In the genomic region with DNA sequence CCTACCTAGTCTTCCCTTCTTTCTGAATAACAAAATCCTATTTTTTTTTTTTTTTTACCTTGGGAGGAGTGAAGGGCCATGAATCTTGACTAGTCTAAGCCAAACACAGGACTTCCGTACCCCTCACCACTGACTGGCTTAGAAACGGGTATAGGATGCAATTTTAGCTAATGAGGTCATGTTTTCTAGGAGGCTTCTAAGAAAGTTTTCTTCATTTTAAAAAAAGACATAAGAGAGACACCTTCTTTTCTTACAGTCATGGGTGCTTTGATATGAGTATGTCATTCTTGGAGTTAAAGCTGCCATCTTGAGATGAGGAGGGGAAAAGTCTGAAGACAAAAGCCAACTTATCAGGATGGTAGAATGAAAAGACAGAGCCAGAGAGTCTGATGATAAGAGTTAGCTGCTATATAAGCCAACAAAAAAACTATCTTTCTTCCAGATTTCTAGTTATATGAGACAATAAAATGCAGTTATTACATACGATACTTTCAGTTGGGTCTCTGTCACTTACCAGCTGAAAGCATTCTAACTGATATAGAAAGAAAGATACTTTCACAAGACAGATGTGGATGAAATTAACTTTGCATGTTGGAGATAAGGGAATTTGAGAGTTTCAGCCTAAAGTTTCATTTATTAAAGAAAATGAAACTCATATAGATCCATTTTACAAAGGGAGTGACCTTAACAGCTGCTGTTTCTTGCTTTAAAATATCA, we compare ENCODE assay signal across 19 cellular contexts. TPM values are rescaled to one million over a fixed set of nuclear protein-coding genes. Genes with fewer than 3 reads are reported as not detected.
DNase-seq lines count a peak whose midpoint lies in the region; ATAC-seq, FAIRE-seq and TF ChIP-seq lines count a peak whose summit lies in the region.
"Had no signal": no experiment of that assay in that cellular context is flagged by ENCODE, and none has a peak within 500 bp of the region (broad histone marks: within the 10 kb centered on the region; RNA-seq: fewer than 3 reads in every experiment).

No MANE protein-coding gene starts in this region.

- no peak for TF ChIP-seq POLR2A in sigmoid colon (IDR thresholded peaks at IDR 0.05)

- H3K4me3 ChIP-seq in ACC112 (ENCODE audit: low read depth, low read length) (peak overlapping the region; percentile 42; the same call in 1 of the 2 replicates), right atrium auricular region (no peak overlapping the region), sigmoid colon (no peak overlapping the region)
- H3K4me3 ChIP-seq: K562 had no signal

- H3K27me3 ChIP-seq in ACC112 (ENCODE audit: insufficient read depth, low read length) = no peaks in the 10 kb centered on the region
- no peaks in the 10 kb centered on the region for H3K27me3 ChIP-seq in right atrium auricular region
- H3K27me3 ChIP-seq in sigmoid colon = no peaks in the 10 kb centered on the region
- H3K27me3 ChIP-seq: body of pancreas had no signal

- H3K4me3 Mint-ChIP-seq in T-helper 2 cell treated with Interferon-gamma antibody and Interleukin-4, amounts not matched to agents 5 μg/mL and 100 μg/mL, for 36 hours = peak overlapping the region; percentile 61
- H3K4me3 Mint-ChIP-seq in immature natural killer cell = peak overlapping the region; percentile 63 to 83 (median 65)
- H3K4me3 Mint-ChIP-seq: B cell had no signal

- ATAC-seq in HG02884 (IDR thresholded peaks at IDR 0.05; ENCODE audit: unreplicated experiment) = no peak
- ATAC-seq: body of pancreas, K562 had no signal

- peak overlapping the region; percentile 89 for H3K27ac Mint-ChIP-seq in T-helper 2 cell treated with Interferon-gamma antibody and Interleukin-4, amounts not matched to agents 5 μg/mL and 100 μg/mL, for 36 hours
- H3K27ac Mint-ChIP-seq in immature natural killer cell = peak overlapping the region; percentile 49 to 91 (median 66)
- H3K27ac Mint-ChIP-seq: B cell, progenitor cell of endocrine pancreas had no signal

- peaks cover 27% of the 10 kb centered on the region for H3K9me3 Mint-ChIP-seq in T-helper 2 cell treated with Interferon-gamma antibody and Interleukin-4, amounts not matched to agents 5 μg/mL and 100 μg/mL, for 36 hours
- H3K9me3 Mint-ChIP-seq in immature natural killer cell = peaks cover 0 to 9% (median 4%) of the 10 kb centered on the region in 6 donors

- no peaks in the 10 kb centered on the region for H3K27me3 Mint-ChIP-seq in T-helper 2 cell treated with Interferon-gamma antibody and Interleukin-4, amounts not matched to agents 5 μg/mL and 100 μg/mL, for 36 hours (ENCODE audit: low read depth)
- H3K27me3 Mint-ChIP-seq in immature natural killer cell (ENCODE audit: low read depth in 3 of 3) = peaks cover 0 to 2% (median 0%) of the 10 kb centered on the region in 3 donors
- H3K27me3 Mint-ChIP-seq: B cell, progenitor cell of endocrine pancreas had no signal

- peak overlapping the region; percentile 22 for H2AFZ ChIP-seq in ACC112 (ENCODE audit: low read length, unreplicated experiment)

- peak; percentile 21 for FAIRE-seq in GM18507 (lab: Jason Lieb, UNC)
- FAIRE-seq: K562 had no signal

- TF ChIP-seq CTCF in right atrium auricular region (IDR thresholded peaks at IDR 0.05) (no peak), sigmoid colon (IDR thresholded peaks at IDR 0.05) (no peak)

- DNase-seq in GM18507 (ENCODE audit: extremely low spot score, insufficient read length, low read depth) (no peak), immature natural killer cell (no peak), dermis blood vessel endothelial cell (no peak), right atrium auricular region (ENCODE audit: low spot score) (no peak), sigmoid colon (no peak)
- DNase-seq in T-helper 2 cell treated with Interferon-gamma antibody and Interleukin-4, amounts not matched to agents 5 μg/mL and 100 μg/mL, for 36 hours (ENCODE audit: low spot score) = no peak
- DNase-seq: activated CD8-positive, alpha-beta memory T cell treated with anti-CD3 and anti-CD28 coated beads, Interleukin-2, amount 50 U/mL, for 48 hours; body of pancreas; DND-41; effector CD4-positive, alpha-beta T cell; foreskin fibroblast; NCI-H1694; NCI-H524 treated with DMSO at 0.1 percent for 48 hours; SHP77 treated with DMSO at 0.1 percent for 48 hours had no signal

- intact Hi-C loops in sigmoid colon (cut with DNase I) = no loop called here

- peaks cover 0 to 6% of the 10 kb centered on the region in 2 donors for H3K9me3 ChIP-seq in right atrium auricular region
- peaks cover 0 to 4% (median 0%) of the 10 kb centered on the region in 4 donors for H3K9me3 ChIP-seq in sigmoid colon
- H3K9me3 ChIP-seq: body of pancreas had no signal

- peaks cover 9% of the 10 kb centered on the region for H3K79me2 ChIP-seq in ACC112 (ENCODE audit: control insufficient read depth, insufficient read depth, low read length, unreplicated experiment)

- H3K4me1 Mint-ChIP-seq in T-helper 2 cell treated with Interferon-gamma antibody and Interleukin-4, amounts not matched to agents 5 μg/mL and 100 μg/mL, for 36 hours (ENCODE audit: low read depth) = peaks cover 41% of the 10 kb centered on the region
- H3K4me1 Mint-ChIP-seq in immature natural killer cell = peaks cover 14 to 42% of the 10 kb centered on the region in 2 donors

- WGBS in sigmoid colon, 2 donors = 84 to 86% methylated on average over 3 of the region's 3 CpGs

- peaks cover 21% of the 10 kb centered on the region for H3K4me1 ChIP-seq in ACC112 (ENCODE audit: control insufficient read depth, insufficient read depth, low read length, unreplicated experiment)
- peaks cover 0 to 22% of the 10 kb centered on the region in 2 donors for H3K4me1 ChIP-seq in right atrium auricular region
- H3K4me1 ChIP-seq in sigmoid colon = peaks cover 0 to 30% (median 19%) of the 10 kb centered on the region in 4 donors

- H3K27ac ChIP-seq in ACC112 (ENCODE audit: low read depth, low read length) (no peak overlapping the region), right atrium auricular region (no peak overlapping the region), sigmoid colon (peak overlapping the region in 1 of 4 donors; percentile 61)

- no peak for TF ChIP-seq EP300 in sigmoid colon (IDR thresholded peaks at IDR 0.05)

- peaks cover 31% of the 10 kb centered on the region for H3K36me3 Mint-ChIP-seq in T-helper 2 cell treated with Interferon-gamma antibody and Interleukin-4, amounts not matched to agents 5 μg/mL and 100 μg/mL, for 36 hours (ENCODE audit: low read depth)
- H3K36me3 Mint-ChIP-seq in immature natural killer cell = peaks cover 4 to 14% (median 13%) of the 10 kb centered on the region in 3 donors

- H3K36me3 ChIP-seq in ACC112 (ENCODE audit: insufficient read depth, low read length) = peaks cover 4% of the 10 kb centered on the region
- no peaks in the 10 kb centered on the region for H3K36me3 ChIP-seq in right atrium auricular region
- no peaks in the 10 kb centered on the region for H3K36me3 ChIP-seq in sigmoid colon

RNA-seq across cellular contexts. Expression of a gene that starts 34.0 kb away (rescaled TPM):
- polyA plus RNA-seq in immature natural killer cell = 1 to 10 TPM; 1.6 to 5.0 (median 3.4) TPM
- 2.6 and 3.9 TPM in 2 replicates for total RNA-seq in dermis blood vessel endothelial cell
- 10 to 100 TPM; 13.4 to 14.5 TPM for total RNA-seq in right atrium auricular region
- total RNA-seq in sigmoid colon = 10 to 100 TPM; 11.9 to 18.9 (median 15.6) TPM
- polyA plus RNA-seq in sigmoid colon = 1 to 10 TPM; 3.9 to 7.2 (median 4.0) TPM
